8 cellular contexts compared by ENCODE assay signal in genomic region chr1:154179951-154180687, GRCh38. TPM values are rescaled to one million over a fixed set of nuclear protein-coding genes. Genes with fewer than 3 reads are reported as not detected.
DNase-seq lines count a peak whose midpoint lies in the region; ATAC-seq and TF ChIP-seq lines count a peak whose summit lies in the region.

No MANE protein-coding gene starts in this region.

- H2BK12ac ChIP-seq in neuronal stem cell (ENCODE audit: low read length), result no peak overlapping the region

- no peak overlapping the region for H3K23ac ChIP-seq in neuronal stem cell (ENCODE audit: low read depth, low read length, poor library complexity)

- DNase-seq in Caco-2 (peak; percentile 83 to 89), mucosa of gallbladder (ENCODE audit: low spot score) (peak; percentile 59), neuronal stem cell (ENCODE audit: low spot score) (no peak), DMS 273 treated with DMSO at 0.1 percent for 48 hours (lab: John Stamatoyannopoulos, UW) (no peak), inferior parietal cortex (ENCODE audit: extremely low spot score) (no peak)
- no peak for DNase-seq in activated naive CD8-positive, alpha-beta T cell treated with anti-CD3 and anti-CD28 coated beads, Interleukin-2, amount 50 U/mL, for 24 hours

- H3K27me3 Mint-ChIP-seq in Caco-2 (ENCODE audit: insufficient read depth, unreplicated experiment), result no peaks in the 10 kb centered on the region
- no peaks in the 10 kb centered on the region for H3K27me3 Mint-ChIP-seq in activated naive CD8-positive, alpha-beta T cell treated with anti-CD3 and anti-CD28 coated beads, Interleukin-2, amount 50 U/mL, for 24 hours

- TF ChIP-seq CTCF in Caco-2 (IDR thresholded peaks at IDR 0.05; ENCODE audit: insufficient read depth in 1 of 2, low read depth in 1 of 2, low read length in 1 of 2, severe bottlenecking in 1 of 2, unreplicated experiment in 1 of 2) (no peak), KMS-11 (conservative IDR thresholded peaks at IDR 0.05; ENCODE audit: low read depth, low read length) (no peak)

- no TSS peak for BruUV-seq in Caco-2 (replicated peaks; lab: Mats Ljungman, UMichigan)

- H3K14ac ChIP-seq in neuronal stem cell (ENCODE audit: low read length), result no peak overlapping the region

- peaks cover 44% of the 10 kb centered on the region for H3K4me1 Mint-ChIP-seq in Caco-2 (ENCODE audit: low read depth, unreplicated experiment)
- peaks cover 79% of the 10 kb centered on the region for H3K4me1 Mint-ChIP-seq in activated naive CD8-positive, alpha-beta T cell treated with anti-CD3 and anti-CD28 coated beads, Interleukin-2, amount 50 U/mL, for 24 hours

- H3K79me2 ChIP-seq in KMS-11 (ENCODE audit: insufficient read depth, low read depth), result peaks cover 80% of the 10 kb centered on the region

- H3K27me3 ChIP-seq in Caco-2 (replicated peaks; ENCODE audit: control insufficient read depth, insufficient read depth, low read length) (no peaks in the 10 kb centered on the region), KMS-11 (ENCODE audit: insufficient read depth, low read depth) (no peaks in the 10 kb centered on the region), neuronal stem cell (ENCODE audit: control insufficient read depth in 3 of 3, insufficient read depth in 3 of 3, low read depth in 1 of 3, low read length in 3 of 3) (no peaks in the 10 kb centered on the region)

- H2BK15ac ChIP-seq in neuronal stem cell (ENCODE audit: low read length), result no peak overlapping the region

- H3K9me3 ChIP-seq in Caco-2, result no peaks in the 10 kb centered on the region
- no peaks in the 10 kb centered on the region for H3K9me3 ChIP-seq in neuronal stem cell (replicated peaks in 1 of 2; ENCODE audit: control insufficient read depth in 2 of 2, insufficient read depth in 1 of 2, low read depth in 1 of 2, low read length in 2 of 2)

- CTCF ChIA-PET in Caco-2 (lab: Charles Lee), result interaction anchor here (0.5 to 1.0 kb wide), 3 partner anchors 19 to 155 kb away, joined by 3 read pairs; no protein-coding TSS in a partner anchor

- peak overlapping the region; percentile 88 for H3K4me2 ChIP-seq in KMS-11
- H3K4me2 ChIP-seq in neuronal stem cell (ENCODE audit: insufficient read depth, low read length, poor library complexity, severe bottlenecking), result no peak overlapping the region

- WGBS in neuronal stem cell (ENCODE audit: extremely low coverage in 2 of 2, insufficient read length in 2 of 2, insufficient replicate concordance in 1 of 2), 2 donors, result no CpG with 5 or more reads among the region's 3 CpGs

- H3K36me3 Mint-ChIP-seq in Caco-2 (ENCODE audit: insufficient read depth, unreplicated experiment), result peaks cover 84% of the 10 kb centered on the region
- peaks cover 59% of the 10 kb centered on the region for H3K36me3 Mint-ChIP-seq in activated naive CD8-positive, alpha-beta T cell treated with anti-CD3 and anti-CD28 coated beads, Interleukin-2, amount 50 U/mL, for 24 hours (ENCODE audit: low read depth)

- H2AFZ ChIP-seq in KMS-11 (ENCODE audit: low read depth) (no peak overlapping the region), neuronal stem cell (ENCODE audit: low read length) (no peak overlapping the region)

- H3K4me3 ChIP-seq in Caco-2 (ENCODE audit: low read depth, low read length) (peak overlapping the region; percentile 12; the same call in 1 of the 2 replicates), KMS-11 (IDR thresholded peaks at IDR 0.05; ENCODE audit: insufficient read depth, low read depth, low read length) (no peak overlapping the region), neuronal stem cell (ENCODE audit: low read length in 2 of 2) (no peak overlapping the region)

- H4K91ac ChIP-seq in neuronal stem cell (ENCODE audit: low read depth, low read length, poor library complexity), result no peak overlapping the region

- peaks cover 5% of the 10 kb centered on the region for H3K79me1 ChIP-seq in neuronal stem cell (ENCODE audit: low read depth, low read length)

- H3K36me3 ChIP-seq in Caco-2 (ENCODE audit: control insufficient read depth, insufficient read depth, low read length), result peaks cover 3% of the 10 kb centered on the region; the same call in 1 of the 2 replicates
- H3K36me3 ChIP-seq in KMS-11 (ENCODE audit: insufficient read depth), result peaks cover 4% of the 10 kb centered on the region; the same call in 1 of the 2 replicates
- peaks cover 6 to 41% of the 10 kb centered on the region in 2 donors for H3K36me3 ChIP-seq in neuronal stem cell (replicated peaks in 1 of 2; ENCODE audit: control insufficient read depth in 2 of 2, insufficient read depth in 2 of 2, low read length in 2 of 2)

- H3K4me3 Mint-ChIP-seq in Caco-2 (ENCODE audit: unreplicated experiment), result peak overlapping the region; percentile 92
- peak overlapping the region; percentile 100 for H3K4me3 Mint-ChIP-seq in activated naive CD8-positive, alpha-beta T cell treated with anti-CD3 and anti-CD28 coated beads, Interleukin-2, amount 50 U/mL, for 24 hours

- no peak for ATAC-seq in activated naive CD8-positive, alpha-beta T cell treated with anti-CD3 and anti-CD28 coated beads, Interleukin-2, amount 50 U/mL, for 24 hours
- ATAC-seq in HG02571 (IDR thresholded peaks at IDR 0.05; ENCODE audit: unreplicated experiment), result no peak

- no peak overlapping the region for H2BK5ac ChIP-seq in neuronal stem cell (ENCODE audit: low read length)

- H3K27ac ChIP-seq in KMS-11 (no peak overlapping the region), neuronal stem cell (replicated peaks; ENCODE audit: low read length) (no peak overlapping the region)

- peaks cover 46% of the 10 kb centered on the region for H3K4me1 ChIP-seq in Caco-2
- peaks cover 74% of the 10 kb centered on the region for H3K4me1 ChIP-seq in KMS-11 (ENCODE audit: low read depth, poor library complexity, severe bottlenecking)
- H3K4me1 ChIP-seq in neuronal stem cell (ENCODE audit: control insufficient read depth in 2 of 2, insufficient read depth in 1 of 2, low read depth in 1 of 2, low read length in 2 of 2), result peaks cover 22 to 31% of the 10 kb centered on the region in 2 donors

- no peak overlapping the region for H3K18ac ChIP-seq in neuronal stem cell (ENCODE audit: low read length)

- H3K9ac ChIP-seq in KMS-11 (no peak overlapping the region), neuronal stem cell (ENCODE audit: low read depth, low read length, poor library complexity) (no peak overlapping the region)

- H4K20me1 ChIP-seq in KMS-11 (ENCODE audit: insufficient read depth), result peaks cover 62% of the 10 kb centered on the region

- no peak overlapping the region for H3K4ac ChIP-seq in neuronal stem cell (ENCODE audit: low read length)

- POLR2A ChIA-PET in Caco-2 (lab: Charles Lee), result interaction anchor here (0.6 to 1.3 kb wide), 4 partner anchors 10 to 183 kb away, joined by 3 to 7 read pairs (median 4); partner anchors contain the start of gene UBAP2L

- H2BK120ac ChIP-seq in neuronal stem cell (ENCODE audit: low read depth, low read length), result no peak overlapping the region

- no peak overlapping the region for H4K8ac ChIP-seq in neuronal stem cell (ENCODE audit: low read depth, low read length)

- intact Hi-C loops in Caco-2 (cut with micrococcal nuclease; ENCODE audit: unreplicated experiment), result no loop called here

- H2AK5ac ChIP-seq in neuronal stem cell (ENCODE audit: low read depth, low read length), result no peak overlapping the region

- H3K9me3 Mint-ChIP-seq in Caco-2 (ENCODE audit: unreplicated experiment), result no peaks in the 10 kb centered on the region
- H3K9me3 Mint-ChIP-seq in activated naive CD8-positive, alpha-beta T cell treated with anti-CD3 and anti-CD28 coated beads, Interleukin-2, amount 50 U/mL, for 24 hours, result no peaks in the 10 kb centered on the region

- peak overlapping the region; percentile 96 for H3K27ac Mint-ChIP-seq in Caco-2 (ENCODE audit: unreplicated experiment)
- peak overlapping the region; percentile 99 for H3K27ac Mint-ChIP-seq in activated naive CD8-positive, alpha-beta T cell treated with anti-CD3 and anti-CD28 coated beads, Interleukin-2, amount 50 U/mL, for 24 hours

RNA-seq across cellular contexts. Expression of gene TPM3, which starts 11.8 kb away (rescaled TPM):
- total RNA-seq in Caco-2 (2022) (681 and 698 TPM in 2 replicates), mucosa of gallbladder (283 TPM)
- polyA plus RNA-seq in neuronal stem cell (2013, experiment 1 of 2), result 202 TPM
- polyA plus RNA-seq in neuronal stem cell (2013, experiment 2 of 2), result 205 TPM

RNA-seq across cellular contexts. Expression of gene NUP210L, which starts 25.2 kb away (rescaled TPM):
- total RNA-seq in Caco-2 (2022) (0.07 and 0.19 TPM in 2 replicates), mucosa of gallbladder (0.06 TPM)
- polyA plus RNA-seq in neuronal stem cell (2013, experiment 1 of 2), result not detected
- polyA plus RNA-seq in neuronal stem cell (2013, experiment 2 of 2), result not detected

RNA-seq across cellular contexts. Expression of gene CFAP141, which starts 26.0 kb away (rescaled TPM):
- total RNA-seq in Caco-2 (2022) (not detected in 2 replicates), mucosa of gallbladder (not detected)
- polyA plus RNA-seq in neuronal stem cell (2013, experiment 1 of 2), result not detected
- 0.24 TPM for polyA plus RNA-seq in neuronal stem cell (2013, experiment 2 of 2)

RNA-seq across cellular contexts. Expression of gene UBAP2L, which starts 40.6 kb away (rescaled TPM):
- 195 and 198 TPM in 2 replicates for total RNA-seq in Caco-2 (2022)
- total RNA-seq in mucosa of gallbladder, result 118 TPM
- polyA plus RNA-seq in neuronal stem cell (2013, experiment 1 of 2), result 156 TPM
- polyA plus RNA-seq in neuronal stem cell (2013, experiment 2 of 2), result 157 TPM

Comparison
In these comparisons a context has a peak if more than half of its experiments do, and no peak if none do; other contexts are left out.
1. DNase-seq: peak in Caco-2 (2 of 2) and mucosa of gallbladder (single experiment); none in activated naive CD8-positive, alpha-beta T cell treated with anti-CD3 and anti-CD28 coated beads, Interleukin-2, amount 50 U/mL, for 24 hours (single experiment), neuronal stem cell (single experiment), DMS 273 treated with DMSO at 0.1 percent for 48 hours (single experiment) and inferior parietal cortex (single experiment).